ENCODE assay signal across 1 cellular context in the genomic region with DNA sequence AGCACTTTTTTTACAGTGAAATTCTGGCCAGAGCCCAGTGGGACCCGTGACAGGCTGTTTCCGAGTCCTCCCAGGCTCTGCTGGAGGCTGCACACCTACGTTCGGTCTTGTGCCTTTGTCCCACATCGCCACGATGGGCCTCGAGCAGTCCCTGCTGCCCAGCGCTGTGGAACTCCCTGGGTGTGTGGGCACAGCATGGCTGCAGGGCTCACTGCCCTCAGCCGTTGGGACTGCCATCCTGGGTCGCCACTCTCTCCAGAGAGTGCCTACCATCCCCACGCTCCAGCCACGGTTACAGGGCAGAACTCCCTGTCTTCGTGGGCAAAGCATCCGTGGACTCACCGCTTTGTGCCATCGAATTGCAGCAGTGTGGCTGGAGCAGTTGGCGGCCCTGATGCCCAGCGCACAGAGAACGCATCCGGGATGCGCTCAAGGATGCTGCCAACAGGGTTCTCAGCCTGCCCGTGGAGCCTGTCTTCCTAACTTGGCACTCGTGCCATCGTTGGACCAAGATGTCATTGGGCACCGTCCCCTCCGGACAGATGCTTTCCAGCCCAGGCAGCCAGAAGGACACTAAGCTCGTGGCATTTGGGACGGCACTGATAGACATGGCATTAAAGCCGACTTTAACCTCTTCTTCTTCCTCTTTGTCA.
TF ChIP-seq lines count a peak whose summit lies in the region.

No MANE protein-coding gene starts in this region.

TF ChIP-seq in IMR-90, 13 proteins besides CTCF, POLR2A, EP300 and RAD21:
- TF ChIP-seq, protein P1, sequence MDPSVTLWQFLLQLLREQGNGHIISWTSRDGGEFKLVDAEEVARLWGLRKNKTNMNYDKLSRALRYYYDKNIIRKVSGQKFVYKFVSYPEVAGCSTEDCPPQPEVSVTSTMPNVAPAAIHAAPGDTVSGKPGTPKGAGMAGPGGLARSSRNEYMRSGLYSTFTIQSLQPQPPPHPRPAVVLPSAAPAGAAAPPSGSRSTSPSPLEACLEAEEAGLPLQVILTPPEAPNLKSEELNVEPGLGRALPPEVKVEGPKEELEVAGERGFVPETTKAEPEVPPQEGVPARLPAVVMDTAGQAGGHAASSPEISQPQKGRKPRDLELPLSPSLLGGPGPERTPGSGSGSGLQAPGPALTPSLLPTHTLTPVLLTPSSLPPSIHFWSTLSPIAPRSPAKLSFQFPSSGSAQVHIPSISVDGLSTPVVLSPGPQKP (IDR thresholded peaks at IDR 0.05; ENCODE audit: borderline replicate concordance, low read depth, low read length) = no peak
- TF ChIP-seq CHD1 (IDR thresholded peaks at IDR 0.05; ENCODE audit: low read depth, low read length) = no peak
- no peak for TF ChIP-seq RFX5 (IDR thresholded peaks at IDR 0.05; ENCODE audit: low read depth, low read length)
- no peak for TF ChIP-seq FOS (IDR thresholded peaks at IDR 0.05; ENCODE audit: low read depth, low read length)
- TF ChIP-seq CEBPB (IDR thresholded peaks at IDR 0.05; ENCODE audit: low read depth, low read length) = no peak
- no peak for TF ChIP-seq MXI1 (IDR thresholded peaks at IDR 0.05; ENCODE audit: borderline replicate concordance, low read depth, low read length)
- TF ChIP-seq, protein P2, sequence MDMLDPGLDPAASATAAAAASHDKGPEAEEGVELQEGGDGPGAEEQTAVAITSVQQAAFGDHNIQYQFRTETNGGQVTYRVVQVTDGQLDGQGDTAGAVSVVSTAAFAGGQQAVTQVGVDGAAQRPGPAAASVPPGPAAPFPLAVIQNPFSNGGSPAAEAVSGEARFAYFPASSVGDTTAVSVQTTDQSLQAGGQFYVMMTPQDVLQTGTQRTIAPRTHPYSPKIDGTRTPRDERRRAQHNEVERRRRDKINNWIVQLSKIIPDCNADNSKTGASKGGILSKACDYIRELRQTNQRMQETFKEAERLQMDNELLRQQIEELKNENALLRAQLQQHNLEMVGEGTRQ (IDR thresholded peaks at IDR 0.05; ENCODE audit: low read depth, low read length) = no peak
- no peak for TF ChIP-seq RCOR1 (IDR thresholded peaks at IDR 0.05; ENCODE audit: insufficient replicate concordance, low read length)
- TF ChIP-seq MAFK (IDR thresholded peaks at IDR 0.05; ENCODE audit: low read depth, low read length) = no peak
- TF ChIP-seq SMC3 (IDR thresholded peaks at IDR 0.05; ENCODE audit: low read depth, low read length) = no peak
- no peak for TF ChIP-seq MAZ (IDR thresholded peaks at IDR 0.05; ENCODE audit: borderline replicate concordance, low read depth, low read length)
- TF ChIP-seq BHLHE40 (IDR thresholded peaks at IDR 0.05; ENCODE audit: low read depth, low read length) = no peak
- no peak for TF ChIP-seq NFE2L2 (IDR thresholded peaks at IDR 0.05; ENCODE audit: low read depth, low read length)
